Comparison of ENCODE assay signal across 27 cellular contexts in the genomic region with DNA sequence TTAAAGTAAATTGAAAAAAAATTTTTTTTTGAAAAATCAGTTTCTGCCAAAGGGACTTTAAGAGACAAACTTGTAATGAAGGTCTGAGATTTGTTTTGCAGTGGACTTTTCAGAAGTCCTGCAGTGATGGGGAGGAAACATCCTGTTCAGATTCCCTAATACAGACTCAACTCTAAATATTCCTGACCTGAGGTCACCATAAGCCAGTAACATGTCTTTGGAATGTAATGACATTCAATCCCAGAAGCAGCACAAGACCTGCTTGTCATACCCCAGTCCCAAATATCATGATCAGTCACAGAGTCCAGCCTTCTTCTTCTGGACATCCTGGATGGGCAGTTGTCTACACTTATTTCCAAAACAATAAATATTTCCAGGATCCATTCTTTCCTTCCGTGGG.
"Had no signal": no experiment of that assay in that cellular context is flagged by ENCODE, and none has a peak within 500 bp of the region (broad histone marks: within the 10 kb centered on the region; RNA-seq: fewer than 3 reads in every experiment).

No MANE protein-coding gene starts in this region.

- DNase-seq: cortex of kidney; effector memory CD8-positive, alpha-beta T cell; erythroblast; foreskin melanocyte; glutamatergic neuron; heart right ventricle; hypothalamus; immature natural killer cell; islet precursor cell; kidney glomerular epithelial cell; mucosa of descending colon; naive B cell; right lobe of liver; stimulated activated CD4-positive, alpha-beta T cell treated with anti-CD3 and anti-CD28 coated beads, Interleukin-12 subunit alpha, Interleukin-12 subunit beta, amount 100 ng/mL, for 4 hours; stimulated activated CD4-positive, alpha-beta T cell treated with anti-CD3 and anti-CD28 coated beads, Interleukin-1b, Interleukin-23, amount 100 ng/mL, for 48 hours; stimulated activated CD4-positive, alpha-beta T cell treated with anti-CD3 and anti-CD28 coated beads, Interleukin-4, amount 100 ng/mL, for 1 hour; stimulated activated CD8-positive, alpha-beta memory T cell treated with anti-CD3 and anti-CD28 coated beads, Interleukin-4, amount 100 ng/mL, for 48 hours; stimulated activated naive CD4-positive, alpha-beta T cell; stimulated activated naive CD8-positive, alpha-beta T cell treated with anti-CD3 and anti-CD28 coated beads, Interleukin-15, amount 100 ng/mL, for 72 hours; transverse colon; upper lobe of right lung; uterus had no signal

- H3K79me2 ChIP-seq: parathyroid adenoma had no signal

- H3K4me1 ChIP-seq: parathyroid adenoma, right lobe of liver, suprapubic skin, transverse colon, upper lobe of right lung, uterus had no signal

- H3K27me3 ChIP-seq: heart right ventricle, right lobe of liver, suprapubic skin, transverse colon, upper lobe of right lung, uterus had no signal

- H3K9me3 ChIP-seq: heart right ventricle, mucosa of descending colon, right lobe of liver, suprapubic skin, transverse colon, upper lobe of right lung, uterus had no signal

- ATAC-seq: effector memory CD8-positive, alpha-beta T cell; heart right ventricle; mucosa of descending colon; natural killer cell treated with Interleukin-12 subunit alpha and Interleukin-12 subunit beta and Interleukin-15 and Interleukin-18, amount 100 ng/mL, for 72 hours; right lobe of liver; stimulated activated naive CD8-positive, alpha-beta T cell treated with anti-CD3 and anti-CD28 coated beads, Interleukin-15, amount 100 ng/mL, for 72 hours; upper lobe of right lung had no signal

- H3K9ac ChIP-seq: parathyroid adenoma had no signal

- H3K4me2 ChIP-seq: smooth muscle cell had no signal

- H2AFZ ChIP-seq: parathyroid adenoma had no signal

- H3K36me3 ChIP-seq: right lobe of liver, transverse colon, uterus had no signal

- H3K27ac ChIP-seq: heart right ventricle, parathyroid adenoma, right lobe of liver, suprapubic skin, transverse colon, upper lobe of right lung, uterus had no signal

- H3K4me3 ChIP-seq: heart right ventricle, lung, mucosa of descending colon, right lobe of liver, smooth muscle cell, suprapubic skin, transverse colon, upper lobe of right lung, uterus had no signal
